ENCODE assay signal across 8 cellular contexts in the genomic region with DNA sequence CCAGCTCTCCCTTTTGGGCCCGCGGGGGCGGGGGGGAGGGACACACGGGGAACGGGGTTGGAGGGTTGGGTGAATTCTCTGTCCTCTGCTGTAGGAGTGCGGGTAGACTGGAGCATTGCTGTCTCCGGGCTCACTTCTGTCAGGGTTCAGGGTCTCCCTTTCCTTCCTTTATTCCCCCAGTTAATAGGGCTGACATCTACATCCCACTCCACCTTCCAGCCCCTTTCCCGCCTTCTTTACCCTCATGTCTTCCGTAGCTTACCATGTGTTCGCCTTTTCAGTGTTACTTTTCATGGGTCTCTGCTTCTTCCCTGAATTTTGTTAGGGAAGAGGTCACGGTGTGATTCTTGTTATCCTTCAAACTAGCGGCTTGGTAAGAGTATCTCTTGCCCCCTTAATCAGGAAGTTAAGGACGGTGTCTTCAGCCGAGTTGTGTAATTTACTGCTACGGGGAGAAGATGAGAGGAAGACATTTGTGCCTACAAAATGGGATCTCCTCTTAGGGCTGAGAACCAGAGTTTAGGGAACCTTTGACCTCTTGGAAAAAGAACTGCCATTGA. TPM values are rescaled to one million over a fixed set of nuclear protein-coding genes. Genes with fewer than 3 reads are reported as not detected.
DNase-seq lines count a peak whose midpoint lies in the region; ATAC-seq and TF ChIP-seq lines count a peak whose summit lies in the region.

No MANE protein-coding gene starts in this region.

- peak; percentile 10 for ATAC-seq in HG02588 (IDR thresholded peaks at IDR 0.05; ENCODE audit: unreplicated experiment)
- ATAC-seq in HG03095 (IDR thresholded peaks at IDR 0.05; ENCODE audit: unreplicated experiment) = no peak
- no peak for ATAC-seq in GM21786 (IDR thresholded peaks at IDR 0.05; ENCODE audit: unreplicated experiment)
- ATAC-seq in GM19467 (IDR thresholded peaks at IDR 0.05; ENCODE audit: unreplicated experiment) = no peak

- H3K36me3 ChIP-seq in SK-N-MC (ENCODE audit: insufficient read depth, low read length) (no peaks in the 10 kb centered on the region; the same call in 1 of the 2 replicates), neutrophil (no peaks in the 10 kb centered on the region)

- peaks cover 70 to 72% of the 10 kb centered on the region in 2 experiments for H3K4me1 ChIP-seq in neutrophil (ENCODE audit: control insufficient read depth in 1 of 2, insufficient read depth in 1 of 2, low read depth in 1 of 2, low read length in 1 of 2)

- DNase-seq in GM03348 (ENCODE audit: low spot score) (peak; percentile 7), SK-N-MC (ENCODE audit: low read depth, low spot score) (no peak), epithelial cell of proximal tubule (ENCODE audit: low read depth) (no peak)

- peak overlapping the region; percentile 80 for H3K4me3 ChIP-seq in SK-N-MC
- peak overlapping the region; percentile 86 for H3K4me3 ChIP-seq in epithelial cell of proximal tubule (ENCODE audit: low read depth, low read length)
- peak overlapping the region; percentile 89 to 92 for H3K4me3 ChIP-seq in neutrophil (ENCODE audit: low read depth in 1 of 2, low read length in 1 of 2)

- TF ChIP-seq CTCF in epithelial cell of proximal tubule (conservative IDR thresholded peaks at IDR 0.05; ENCODE audit: low read depth, low read length) = no peak
- TF ChIP-seq CTCF in neutrophil (IDR thresholded peaks at IDR 0.05) = no peak

- H3K9me3 ChIP-seq in SK-N-MC (ENCODE audit: low read depth, low read length) (no peaks in the 10 kb centered on the region), neutrophil (no peaks in the 10 kb centered on the region)

- H3K27ac ChIP-seq in SK-N-MC = no peak overlapping the region
- peak overlapping the region; percentile 96 for H3K27ac ChIP-seq in neutrophil

- H3K9ac ChIP-seq in SK-N-MC (ENCODE audit: insufficient read length) = peak overlapping the region; percentile 86

- no peaks in the 10 kb centered on the region for H3K27me3 ChIP-seq in neutrophil

RNA-seq across cellular contexts. Expression of gene RAP1A, which starts 0.9 kb away (rescaled TPM):
- 21.2 and 25.7 TPM in 2 replicates for total RNA-seq in epithelial cell of proximal tubule
